In the genomic region with DNA sequence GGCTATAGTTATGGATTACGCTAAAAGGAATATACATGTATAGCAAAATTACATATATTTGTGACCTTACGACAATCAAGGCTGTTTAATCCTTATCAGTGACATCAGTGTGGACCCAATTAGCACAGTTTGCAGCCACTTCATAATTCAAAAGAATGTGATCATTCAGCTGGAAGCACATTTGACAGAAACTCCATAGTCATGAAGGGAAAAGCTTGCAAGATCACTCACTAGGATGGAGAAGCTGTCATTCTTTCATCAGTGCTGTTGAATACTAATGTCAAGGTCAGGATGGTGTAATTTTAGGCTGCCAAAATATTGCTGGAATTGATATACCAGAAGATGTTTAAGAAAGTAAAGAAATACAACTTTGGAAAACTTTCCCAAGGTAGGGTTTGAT, we compare ENCODE assay signal across 28 cellular contexts.
"Had no signal": no experiment of that assay in that cellular context is flagged by ENCODE, and none has a peak within 500 bp of the region (broad histone marks: within the 10 kb centered on the region; RNA-seq: fewer than 3 reads in every experiment).

No MANE protein-coding gene starts in this region.

- DNase-seq: activated B cell treated with CpG ODN at 0.5 μM for 24 hours; activated CD4-positive, alpha-beta memory T cell treated with anti-CD3 and anti-CD28 coated beads for 36 hours; activated CD4-positive, alpha-beta T cell treated with anti-CD3 and anti-CD28 coated beads for 4 hours; activated CD4-positive, alpha-beta T cell treated with anti-CD3 and anti-CD28 coated beads, Interleukin-2, amount 10 ng/mL, durations not matched to agents 24 days and 14 days; activated CD4-positive, alpha-beta T cell treated with anti-CD3 and anti-CD28 coated beads, Interleukin-2, amount 50 U/mL, for 1 hour; activated CD4-positive, alpha-beta T cell treated with anti-CD3 and anti-CD28 coated beads, Interleukin-2, amount 50 U/mL, for 4 hours; activated CD4-positive, CD25-positive, alpha-beta regulatory T cell treated with anti-CD3 and anti-CD28 coated beads, Interleukin-2, amount 50 U/mL, for 72 hours; activated CD8-positive, alpha-beta memory T cell treated with anti-CD3 and anti-CD28 coated beads, Interleukin-2, amount 50 U/mL, for 4 hours; activated CD8-positive, alpha-beta T cell treated with anti-CD3 and anti-CD28 coated beads for 36 hours; activated effector memory CD4-positive, alpha-beta T cell treated with anti-CD3 and anti-CD28 coated beads, Interleukin-2, amount 50 U/mL, for 16 hours; activated gamma-delta T cell treated with Interleukin-2 at 50 U/mL for 16 hours; activated naive CD4-positive, alpha-beta T cell; activated naive CD4-positive, alpha-beta T cell treated with anti-CD3 and anti-CD28 coated beads for 36 hours; activated naive CD4-positive, alpha-beta T cell treated with anti-CD3 and anti-CD28 coated beads, Interleukin-2, amount 50 U/mL, for 16 hours; activated naive CD8-positive, alpha-beta T cell treated with anti-CD3 and anti-CD28 coated beads for 36 hours; activated T-cell treated with anti-CD3 and anti-CD28 coated beads for 4 hours; activated T-cell treated with anti-CD3 and anti-CD28 coated beads, Interleukin-2, amount 50 U/mL, for 1 hour; activated T-cell treated with anti-CD3 and anti-CD28 coated beads, Interleukin-2, amount 50 U/mL, for 4 hours; activated T-cell treated with anti-CD3 and anti-CD28 coated beads, Interleukin-2, amount 50 U/mL, for 72 hours; adrenal gland; amniotic stem cell; aorta; body of pancreas; brain microvascular endothelial cell; caudate nucleus; cerebellar nuclear complex; T-helper 2 cell; T-helper 9 cell had no signal
